ENCODE assay signal across 8 cellular contexts in the genomic region with DNA sequence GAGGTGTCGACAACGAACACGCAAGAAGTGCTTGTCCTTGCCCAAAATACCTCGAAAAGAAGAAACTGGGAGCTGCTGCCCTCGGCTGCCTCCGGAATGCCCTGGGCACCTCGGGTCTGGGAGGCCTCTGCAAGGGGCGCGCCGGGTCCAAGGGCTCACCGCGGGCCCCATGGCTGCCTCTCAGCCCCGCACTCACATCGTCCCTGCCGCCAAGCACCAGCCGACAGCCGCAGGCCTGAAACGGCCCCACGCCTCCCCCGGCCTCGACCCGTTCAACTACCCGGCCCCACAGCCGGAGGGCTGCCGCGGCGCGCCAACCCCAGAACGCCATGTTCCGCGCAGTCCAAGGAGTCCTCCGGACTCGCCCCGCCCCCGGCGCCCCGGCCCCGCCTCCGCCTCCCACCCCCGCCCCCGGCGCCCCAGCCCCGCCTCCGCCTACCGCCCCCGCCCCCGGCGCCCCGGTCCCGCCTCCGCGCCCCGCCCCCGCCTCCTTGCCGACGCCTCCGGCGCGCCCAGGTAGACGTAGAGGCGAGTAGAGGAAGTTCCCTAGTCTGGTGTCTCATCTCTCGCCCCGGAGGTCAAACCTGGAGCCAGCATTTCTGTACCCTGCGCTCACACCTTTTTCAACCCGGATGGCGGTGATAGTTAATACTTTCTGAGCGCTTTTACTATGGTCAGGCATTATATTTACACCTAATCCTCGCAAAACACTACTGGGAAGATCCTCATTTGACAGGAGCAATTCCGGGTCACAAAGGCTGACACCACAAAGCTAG. TPM values are rescaled to one million over a fixed set of nuclear protein-coding genes. Genes with fewer than 3 reads are reported as not detected.
DNase-seq lines count a peak whose midpoint lies in the region; ATAC-seq and TF ChIP-seq lines count a peak whose summit lies in the region.

A gene (minus strand): TSS at position 345 of the 776 bp plus-strand sequence. CDS start 14 bp downstream, at position 331.

- peaks cover 10% of the 10 kb centered on the region for H3K36me3 Mint-ChIP-seq in nephron progenitor cell (ENCODE audit: low read depth)

- H3K9me3 Mint-ChIP-seq in nephron progenitor cell = no peaks in the 10 kb centered on the region
- no peaks in the 10 kb centered on the region for H3K9me3 Mint-ChIP-seq in stimulated activated naive CD8-positive, alpha-beta T cell treated with anti-CD3 and anti-CD28 coated beads, Interleukin-15, amount 100 ng/mL, for 72 hours

- ATAC-seq in GM21825 (IDR thresholded peaks at IDR 0.05; ENCODE audit: unreplicated experiment) = peak; percentile 71
- ATAC-seq in stimulated activated naive CD8-positive, alpha-beta T cell treated with anti-CD3 and anti-CD28 coated beads, Interleukin-15, amount 100 ng/mL, for 72 hours = peak; percentile 91

- peaks cover 24% of the 10 kb centered on the region for H3K4me1 ChIP-seq in Karpas-422 (ENCODE audit: low read length)

- peaks cover 58% of the 10 kb centered on the region for H3K79me2 ChIP-seq in Karpas-422 (ENCODE audit: low read length)

- peak within 1 kb of the TSS; percentile 98 for H3K4me3 ChIP-seq in Karpas-422 (ENCODE audit: low read length)

- H3K36me3 ChIP-seq in Karpas-422 (ENCODE audit: insufficient read depth, low read length) = peaks cover 12% of the 10 kb centered on the region; the same call in 1 of the 2 replicates

- peaks cover 28% of the 10 kb centered on the region for H3K4me1 Mint-ChIP-seq in nephron progenitor cell
- H3K4me1 Mint-ChIP-seq in stimulated activated naive CD8-positive, alpha-beta T cell treated with anti-CD3 and anti-CD28 coated beads, Interleukin-15, amount 100 ng/mL, for 72 hours = peaks cover 54% of the 10 kb centered on the region

- no peaks in the 10 kb centered on the region for H3K27me3 Mint-ChIP-seq in nephron progenitor cell (ENCODE audit: low read depth, poor library complexity)
- H3K27me3 Mint-ChIP-seq in stimulated activated naive CD8-positive, alpha-beta T cell treated with anti-CD3 and anti-CD28 coated beads, Interleukin-15, amount 100 ng/mL, for 72 hours = no peaks in the 10 kb centered on the region

- peak within 1 kb of the TSS; percentile 97 for H3K4me2 ChIP-seq in Karpas-422 (ENCODE audit: low read depth, low read length, poor library complexity, severe bottlenecking)

- H3K27ac Mint-ChIP-seq in nephron progenitor cell = peak within 1 kb of the TSS; percentile 100
- peak within 1 kb of the TSS; percentile 99 for H3K27ac Mint-ChIP-seq in stimulated activated naive CD8-positive, alpha-beta T cell treated with anti-CD3 and anti-CD28 coated beads, Interleukin-15, amount 100 ng/mL, for 72 hours

- H4K20me1 ChIP-seq in Karpas-422 (ENCODE audit: insufficient read depth, low read depth, low read length) = peaks cover 3% of the 10 kb centered on the region; the same call in 1 of the 2 replicates

- no peaks in the 10 kb centered on the region for H3K9me3 ChIP-seq in Karpas-422 (ENCODE audit: low read length)

- peak within 1 kb of the TSS; percentile 95 for H3K4me3 Mint-ChIP-seq in nephron progenitor cell
- H3K4me3 Mint-ChIP-seq in stimulated activated naive CD8-positive, alpha-beta T cell treated with anti-CD3 and anti-CD28 coated beads, Interleukin-15, amount 100 ng/mL, for 72 hours = peak within 1 kb of the TSS; percentile 97 to 98

- H3K27me3 ChIP-seq in Karpas-422 (ENCODE audit: low read length) = no peaks in the 10 kb centered on the region

- DNase-seq in EH (ENCODE audit: low read depth) (peak; percentile 80), Karpas-422 (peak; percentile 96), SHP77 treated with DMSO at 0.1 percent for 48 hours (lab: John Stamatoyannopoulos, UW) (peak; percentile 5), fibroblast of the conjunctiva (ENCODE audit: low read depth) (peak; percentile 48), nephron progenitor cell (peak; percentile 83)
- peak; percentile 78 for DNase-seq in activated effector memory CD4-positive, alpha-beta T cell treated with Interleukin-2 at 50 U/mL for 16 hours
- peak; percentile 81 to 88 for DNase-seq in stimulated activated naive CD8-positive, alpha-beta T cell treated with anti-CD3 and anti-CD28 coated beads, Interleukin-15, amount 100 ng/mL, for 72 hours

- peak within 1 kb of the TSS; percentile 96 for H3K9ac ChIP-seq in Karpas-422 (ENCODE audit: low read length)

- H3K27ac ChIP-seq in Karpas-422 (ENCODE audit: low read length) = peak within 1 kb of the TSS; percentile 91

- TF ChIP-seq CTCF in nephron progenitor cell (IDR thresholded peaks at IDR 0.05) = no peak

- peak within 1 kb of the TSS; percentile 98; the same call in 1 of the 2 replicates for H2AFZ ChIP-seq in Karpas-422 (ENCODE audit: low read length)

- H3K9me2 ChIP-seq in Karpas-422 (replicated peaks; ENCODE audit: insufficient read depth, low read length) = no peaks in the 10 kb centered on the region

RNA-seq across cellular contexts. Expression of the gene that starts here (rescaled TPM):
- 13.6 and 17.2 TPM in 2 replicates for total RNA-seq in Karpas-422 (2014; rRNA removed; shearing (Covaris generic); ENCODE audit: low replicate concordance)

Comparison
In these comparisons a context has a peak if more than half of its experiments do, and no peak if none do; other contexts are left out.
1. Peak in every context shown above with its lines: DNase-seq, ATAC-seq, H3K4me3 ChIP-seq and H3K27ac ChIP-seq.
2. DNase-seq: peak in every context shown above with its lines; median percentile 96 in Karpas-422; 84 in stimulated activated naive CD8-positive, alpha-beta T cell treated with anti-CD3 and anti-CD28 coated beads, Interleukin-15, amount 100 ng/mL, for 72 hours; 83 in nephron progenitor cell; 80 in EH; 78 in activated effector memory CD4-positive, alpha-beta T cell treated with Interleukin-2 at 50 U/mL for 16 hours; 48 in fibroblast of the conjunctiva; 5 in SHP77 treated with DMSO at 0.1 percent for 48 hours.